ENCODE assay signal across 15 cellular contexts in the genomic region with DNA sequence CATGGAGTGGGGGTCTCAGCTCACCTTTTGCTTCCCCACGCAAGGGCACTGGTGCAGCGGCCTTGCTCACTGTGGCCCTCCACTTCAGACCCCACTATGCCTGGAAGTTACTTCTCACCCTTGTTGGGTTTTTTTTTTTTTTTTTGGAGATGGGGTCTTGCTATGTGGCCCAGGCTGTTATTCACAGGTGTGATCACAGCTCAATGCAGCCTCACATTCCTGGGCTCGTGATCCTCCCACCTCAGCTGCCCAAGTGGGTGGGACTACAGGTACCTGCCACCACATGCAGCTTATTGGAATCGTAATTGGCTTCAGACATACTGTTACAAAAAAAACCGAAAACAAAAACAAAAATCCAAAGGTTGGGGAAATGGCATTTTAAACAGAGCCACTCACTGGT. TPM values are rescaled to one million over a fixed set of nuclear protein-coding genes. Genes with fewer than 3 reads are reported as not detected.
DNase-seq lines count a peak whose midpoint lies in the region; ATAC-seq and TF ChIP-seq lines count a peak whose summit lies in the region.
"Had no signal": no experiment of that assay in that cellular context is flagged by ENCODE, and none has a peak within 500 bp of the region (broad histone marks: within the 10 kb centered on the region; RNA-seq: fewer than 3 reads in every experiment).

No MANE protein-coding gene starts in this region.

- no peak overlapping the region for H2BK15ac ChIP-seq in mesendoderm (replicated peaks; ENCODE audit: low read depth)

- peaks cover 32% of the 10 kb centered on the region for H3K79me1 ChIP-seq in mesendoderm (ENCODE audit: low read length)

- peaks cover 23 to 64% (median 50%) of the 10 kb centered on the region in 10 experiments for H3K4me1 ChIP-seq in BLaER1 treated with 17β-estradiol and CSF1 and Interleukin-3, amounts not matched to agents 10 nM and 100 nM
- H3K4me1 ChIP-seq in mesendoderm (ENCODE audit: control insufficient read depth, low read depth, low read length) (peaks cover 15% of the 10 kb centered on the region), rectal smooth muscle tissue (ENCODE audit: control insufficient read depth, insufficient read depth, low read length) (peaks cover 35% of the 10 kb centered on the region)
- H3K4me1 ChIP-seq: HAP-1 had no signal

- H3K9ac ChIP-seq in BLaER1 treated with 17β-estradiol and CSF1 and Interleukin-3, amounts not matched to agents 10 nM and 100 nM = 0 out of 22 replicates have a peak overlapping the region, but pooled peaks of 1 of the 11 experiments have one; percentile 13
- no peak overlapping the region for H3K9ac ChIP-seq in mesendoderm (ENCODE audit: low read length)
- no peak overlapping the region for H3K9ac ChIP-seq in rectal smooth muscle tissue (ENCODE audit: low read length)

- H4K20me1 ChIP-seq in BLaER1 treated with 17β-estradiol and CSF1 and Interleukin-3, amounts not matched to agents 10 nM and 100 nM = peaks cover 0 to 7% (median 0%) of the 10 kb centered on the region in 11 experiments; a peak in 3 of 22 replicates

- H4K5ac ChIP-seq in mesendoderm (ENCODE audit: low read length) = no peak overlapping the region

- peak overlapping the region in 10 of 11 experiments; percentile 47 to 92 (median 86); a peak in 18 of 22 replicates for H3K4me2 ChIP-seq in BLaER1 treated with 17β-estradiol and CSF1 and Interleukin-3, amounts not matched to agents 10 nM and 100 nM
- no peak overlapping the region for H3K4me2 ChIP-seq in mesendoderm (ENCODE audit: low read length)

- POLR2A ChIA-PET in WTC11 (lab: Charles Lee) = interaction anchor here (0.6 kb wide), 1 partner anchor 21 kb away, joined by 6 read pairs; no protein-coding TSS in a partner anchor

- peaks cover 4% of the 10 kb centered on the region; the same call in 1 of the 2 replicates for H3K36me3 Mint-ChIP-seq in WTC11
- H3K36me3 Mint-ChIP-seq in activated naive CD4-positive, alpha-beta T cell treated with anti-CD3 and anti-CD28 coated beads for 36 hours (ENCODE audit: low read depth) = no peaks in the 10 kb centered on the region
- no peaks in the 10 kb centered on the region for H3K36me3 Mint-ChIP-seq in activated T-cell treated with anti-CD3 and anti-CD28 coated beads, Interleukin-2, amount 50 U/mL, for 4 hours (ENCODE audit: insufficient read depth)
- H3K36me3 Mint-ChIP-seq: CD14-positive monocyte; CD8-positive, alpha-beta T cell had no signal

- H3K23ac ChIP-seq in mesendoderm (ENCODE audit: low read length) = no peak overlapping the region

- H2AK5ac ChIP-seq in mesendoderm (ENCODE audit: low read length) = no peak overlapping the region

- no peaks in the 10 kb centered on the region for H3K36me3 ChIP-seq in BLaER1 treated with 17β-estradiol and CSF1 and Interleukin-3, amounts not matched to agents 10 nM and 100 nM
- H3K36me3 ChIP-seq in mesendoderm (ENCODE audit: control insufficient read depth, insufficient read depth, low read length) (no peaks in the 10 kb centered on the region), rectal smooth muscle tissue (ENCODE audit: control insufficient read depth, insufficient read depth, low read length) (no peaks in the 10 kb centered on the region)
- H3K36me3 ChIP-seq: HAP-1 had no signal

- no CpG with 5 or more reads among the region's 5 CpGs for WGBS in mesendoderm (ENCODE audit: extremely low coverage, insufficient coverage, low lambda C conversion rate)

- H3K4ac ChIP-seq in mesendoderm (ENCODE audit: low read depth, low read length) = no peak overlapping the region

- no peak overlapping the region for H3K27ac Mint-ChIP-seq in WTC11
- no peak overlapping the region for H3K27ac Mint-ChIP-seq in activated naive CD4-positive, alpha-beta T cell treated with anti-CD3 and anti-CD28 coated beads for 36 hours
- H3K27ac Mint-ChIP-seq: B cell; CD14-positive monocyte; CD8-positive, alpha-beta T cell had no signal

- H2BK5ac ChIP-seq in mesendoderm (ENCODE audit: low read length) = no peak overlapping the region

- H3K9me3 Mint-ChIP-seq in WTC11 = no peaks in the 10 kb centered on the region
- no peaks in the 10 kb centered on the region for H3K9me3 Mint-ChIP-seq in activated naive CD4-positive, alpha-beta T cell treated with anti-CD3 and anti-CD28 coated beads for 36 hours
- no peaks in the 10 kb centered on the region for H3K9me3 Mint-ChIP-seq in activated T-cell treated with anti-CD3 and anti-CD28 coated beads, Interleukin-2, amount 50 U/mL, for 4 hours
- H3K9me3 Mint-ChIP-seq: CD8-positive, alpha-beta T cell had no signal

- H3K79me2 ChIP-seq in mesendoderm (ENCODE audit: control insufficient read depth, insufficient read depth, low read length) = peaks cover 36% of the 10 kb centered on the region

- no peak overlapping the region for H3K18ac ChIP-seq in mesendoderm (ENCODE audit: low read length)

- no peak overlapping the region for H2BK120ac ChIP-seq in mesendoderm (ENCODE audit: low read depth, low read length)

- no peak for DNase-seq in WTC11 (ENCODE audit: low spot score)
- no peak for DNase-seq in mesendoderm
- no peak for DNase-seq in activated naive CD4-positive, alpha-beta T cell treated with anti-CD3 and anti-CD28 coated beads for 36 hours
- DNase-seq in NOMO-1 treated with dmso at 0.1 percent for 144 hours (lab: John Stamatoyannopoulos, UW; ENCODE audit: unreplicated experiment) = no peak
- DNase-seq in activated T-cell treated with anti-CD3 and anti-CD28 coated beads, Interleukin-2, amount 50 U/mL, for 4 hours = no peak
- DNase-seq: CD8-positive, alpha-beta T cell; DND-41; GDM1; GOT3 had no signal

- H3K9me3 ChIP-seq in BLaER1 treated with 17β-estradiol and CSF1 and Interleukin-3, amounts not matched to agents 10 nM and 100 nM (replicated peaks in 1 of 11) = no peaks in the 10 kb centered on the region
- H3K9me3 ChIP-seq: HAP-1 had no signal

- H3K56ac ChIP-seq in mesendoderm (ENCODE audit: low read length) = peak overlapping the region; percentile 12

- TF ChIP-seq CTCF in WTC11 (IDR thresholded peaks at IDR 0.05) = no peak

- H3K27me3 ChIP-seq in BLaER1 treated with 17β-estradiol and CSF1 and Interleukin-3, amounts not matched to agents 10 nM and 100 nM = no peaks in the 10 kb centered on the region
- no peaks in the 10 kb centered on the region for H3K27me3 ChIP-seq in mesendoderm (ENCODE audit: insufficient read depth, low read length, poor library complexity)
- no peaks in the 10 kb centered on the region for H3K27me3 ChIP-seq in rectal smooth muscle tissue (ENCODE audit: control insufficient read depth, insufficient read depth, low read length)

- intact Hi-C loops in activated naive CD4-positive, alpha-beta T cell treated with anti-CD3 and anti-CD28 coated beads for 36 hours (cut with micrococcal nuclease) = no loop called here

- H3K27me3 Mint-ChIP-seq in WTC11 (ENCODE audit: low read depth) = no peaks in the 10 kb centered on the region
- H3K27me3 Mint-ChIP-seq in activated naive CD4-positive, alpha-beta T cell treated with anti-CD3 and anti-CD28 coated beads for 36 hours (ENCODE audit: low read depth) = no peaks in the 10 kb centered on the region
- no peaks in the 10 kb centered on the region for H3K27me3 Mint-ChIP-seq in activated T-cell treated with anti-CD3 and anti-CD28 coated beads, Interleukin-2, amount 50 U/mL, for 4 hours (ENCODE audit: low read depth)

- no peak for ATAC-seq in WTC11
- no peak for ATAC-seq in activated T-cell treated with anti-CD3 and anti-CD28 coated beads, Interleukin-2, amount 50 U/mL, for 4 hours
- ATAC-seq: CD8-positive, alpha-beta T cell had no signal

- peaks cover 37% of the 10 kb centered on the region for H3K4me1 Mint-ChIP-seq in WTC11
- no peaks in the 10 kb centered on the region for H3K4me1 Mint-ChIP-seq in activated naive CD4-positive, alpha-beta T cell treated with anti-CD3 and anti-CD28 coated beads for 36 hours (ENCODE audit: low read depth)
- H3K4me1 Mint-ChIP-seq in activated T-cell treated with anti-CD3 and anti-CD28 coated beads, Interleukin-2, amount 50 U/mL, for 4 hours (ENCODE audit: low read depth) = no peaks in the 10 kb centered on the region
- H3K4me1 Mint-ChIP-seq: B cell, CD14-positive monocyte had no signal

- H3K4me3 Mint-ChIP-seq in WTC11 = no peak overlapping the region
- no peak overlapping the region for H3K4me3 Mint-ChIP-seq in activated naive CD4-positive, alpha-beta T cell treated with anti-CD3 and anti-CD28 coated beads for 36 hours
- H3K4me3 Mint-ChIP-seq in activated T-cell treated with anti-CD3 and anti-CD28 coated beads, Interleukin-2, amount 50 U/mL, for 4 hours = no peak overlapping the region
- H3K4me3 Mint-ChIP-seq: B cell; CD14-positive monocyte; CD8-positive, alpha-beta T cell had no signal

- CTCF ChIA-PET in WTC11 (lab: Charles Lee) = interaction anchor here (0.6 to 1.6 kb wide), 3 partner anchors 14 to 77 kb away, joined by 4 to 6 read pairs (median 6); no protein-coding TSS in a partner anchor
- CTCF ChIA-PET in activated naive CD4-positive, alpha-beta T cell treated with anti-CD3 and anti-CD28 coated beads for 36 hours (lab: Charles Lee) = no interaction called here

- no peak overlapping the region for H3K4me3 ChIP-seq in BLaER1 treated with 17β-estradiol and CSF1 and Interleukin-3, amounts not matched to agents 10 nM and 100 nM
- H3K4me3 ChIP-seq in mesendoderm (ENCODE audit: low read length) (no peak overlapping the region), rectal smooth muscle tissue (ENCODE audit: low read length) (no peak overlapping the region)
- H3K4me3 ChIP-seq: HAP-1 had no signal

- no peak overlapping the region for H4K8ac ChIP-seq in mesendoderm (ENCODE audit: low read depth, low read length)

- H3K27ac ChIP-seq in BLaER1 treated with 17β-estradiol and CSF1 and Interleukin-3, amounts not matched to agents 10 nM and 100 nM = peak overlapping the region in 5 of 11 experiments; percentile 10 to 50 (median 34); a peak in 6 of 22 replicates
- no peak overlapping the region for H3K27ac ChIP-seq in mesendoderm (ENCODE audit: low read depth, low read length)
- H3K27ac ChIP-seq in rectal smooth muscle tissue (ENCODE audit: low read depth, low read length) = peak overlapping the region; percentile 35

TF ChIP-seq in WTC11, 78 proteins besides CTCF, POLR2A, EP300 and RAD21:
- TF ChIP-seq ZNF121 (CRISPR knock-in tag; IDR thresholded peaks at IDR 0.05) = peak; percentile 55; the same call in 1 of the 2 replicates
- TF ChIP-seq JAZF1 (CRISPR knock-in tag; IDR thresholded peaks at IDR 0.05) = no peak

RNA-seq across cellular contexts. Expression of a gene that starts 32.4 kb away (rescaled TPM):
- total RNA-seq in WTC11 (2021) = 34.4 to 36.3 TPM (median 36.0 TPM) in 3 replicates
- 9.5 TPM for polyA plus RNA-seq in mesendoderm (2013, experiment 1 of 2)
- 9.8 TPM for polyA plus RNA-seq in mesendoderm (2013, experiment 2 of 2)
- total RNA-seq in activated naive CD4-positive, alpha-beta T cell treated with anti-CD3 and anti-CD28 coated beads for 36 hours = 1 to 10 TPM; 2.6 to 2.9 TPM
- under 1 TPM; 0.61 to 0.71 (median 0.66) TPM for total RNA-seq in activated T-cell treated with anti-CD3 and anti-CD28 coated beads, Interleukin-2, amount 50 U/mL, for 4 hours
- total RNA-seq: HT-29 had no signal
